ENCODE assay signal across 1 cellular context in the genomic region with DNA sequence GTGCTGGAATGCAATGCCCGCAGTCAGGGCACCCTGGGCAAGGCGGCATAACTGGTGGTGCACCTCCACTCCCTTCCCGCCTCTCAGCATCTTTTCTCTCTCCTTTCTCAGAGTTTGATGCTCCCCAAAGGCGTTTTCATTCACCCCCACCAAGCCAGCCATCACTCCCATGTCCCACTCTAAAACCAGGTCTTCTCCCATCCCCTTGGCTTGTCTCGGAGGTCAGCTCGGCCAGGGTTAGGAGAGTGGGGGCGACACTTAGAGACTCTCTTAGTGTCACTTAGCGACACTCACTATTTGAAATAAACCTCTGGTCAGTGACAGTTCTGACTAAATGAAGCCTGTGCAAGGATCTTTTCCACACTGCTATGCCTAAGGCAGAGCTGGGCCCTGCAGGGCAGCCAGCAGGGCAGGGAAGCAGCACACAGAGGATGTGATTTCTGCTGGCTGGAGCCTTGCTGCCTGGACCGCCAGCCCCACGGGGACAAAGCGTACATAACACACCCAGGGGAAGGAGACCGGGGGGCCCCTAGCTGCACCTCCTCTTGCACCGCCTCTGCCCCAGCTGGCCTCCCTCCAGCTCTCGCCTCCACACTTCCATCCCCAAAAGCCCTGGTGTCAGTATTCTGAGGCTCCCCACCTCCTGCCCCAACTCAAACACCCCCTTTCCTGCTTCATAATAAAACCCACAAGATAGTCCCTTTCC.
TF ChIP-seq lines count a peak whose summit lies in the region.

No MANE protein-coding gene starts in this region.

TF ChIP-seq in HepG2, 621 proteins besides CTCF, POLR2A, EP300 and RAD21 (continued from another document):
- TF ChIP-seq, protein P1, sequence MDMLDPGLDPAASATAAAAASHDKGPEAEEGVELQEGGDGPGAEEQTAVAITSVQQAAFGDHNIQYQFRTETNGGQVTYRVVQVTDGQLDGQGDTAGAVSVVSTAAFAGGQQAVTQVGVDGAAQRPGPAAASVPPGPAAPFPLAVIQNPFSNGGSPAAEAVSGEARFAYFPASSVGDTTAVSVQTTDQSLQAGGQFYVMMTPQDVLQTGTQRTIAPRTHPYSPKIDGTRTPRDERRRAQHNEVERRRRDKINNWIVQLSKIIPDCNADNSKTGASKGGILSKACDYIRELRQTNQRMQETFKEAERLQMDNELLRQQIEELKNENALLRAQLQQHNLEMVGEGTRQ (IDR thresholded peaks at IDR 0.05; ENCODE audit: low read depth, low read length), result no peak
- TF ChIP-seq, protein P1 (CRISPR knock-in tag; IDR thresholded peaks at IDR 0.05; ENCODE audit: borderline replicate concordance), result no peak
- TF ChIP-seq HDAC2 (CRISPR knock-in tag; IDR thresholded peaks at IDR 0.05) (no peak), SRSF9 (IDR thresholded peaks at IDR 0.05; ENCODE audit: borderline replicate concordance, insufficient read depth, low read depth, low read length, poor library complexity, severe bottlenecking) (no peak), KDM5B (CRISPR knock-in tag; IDR thresholded peaks at IDR 0.05; ENCODE audit: borderline replicate concordance) (no peak), POLR2G (IDR thresholded peaks at IDR 0.05; ENCODE audit: low read depth, low read length) (no peak), ZNF75D (CRISPR knock-in tag; IDR thresholded peaks at IDR 0.05; ENCODE audit: borderline replicate concordance) (0 out of 2 replicates have a peak, but pooled peaks have one; percentile 28), DMAP1 (CRISPR knock-in tag; IDR thresholded peaks at IDR 0.05) (no peak), LCORL (IDR thresholded peaks at IDR 0.05) (no peak), LCORL (CRISPR knock-in tag; IDR thresholded peaks at IDR 0.05) (peak; percentile 59; the same call in 1 of the 2 replicates), ZNF232 (CRISPR knock-in tag; IDR thresholded peaks at IDR 0.05; ENCODE audit: borderline replicate concordance) (no peak), TBX2 (CRISPR knock-in tag; IDR thresholded peaks at IDR 0.05; ENCODE audit: borderline replicate concordance) (0 out of 2 replicates have a peak, but pooled peaks have one; percentile 26), TBP (CRISPR knock-in tag; IDR thresholded peaks at IDR 0.05) (no peak), SMYD3 (CRISPR knock-in tag; IDR thresholded peaks at IDR 0.05) (no peak)
- TF ChIP-seq, protein P2, sequence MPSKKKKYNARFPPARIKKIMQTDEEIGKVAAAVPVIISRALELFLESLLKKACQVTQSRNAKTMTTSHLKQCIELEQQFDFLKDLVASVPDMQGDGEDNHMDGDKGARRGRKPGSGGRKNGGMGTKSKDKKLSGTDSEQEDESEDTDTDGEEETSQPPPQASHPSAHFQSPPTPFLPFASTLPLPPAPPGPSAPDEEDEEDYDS (CRISPR knock-in tag; IDR thresholded peaks at IDR 0.05), result no peak
- TF ChIP-seq, protein P3, sequence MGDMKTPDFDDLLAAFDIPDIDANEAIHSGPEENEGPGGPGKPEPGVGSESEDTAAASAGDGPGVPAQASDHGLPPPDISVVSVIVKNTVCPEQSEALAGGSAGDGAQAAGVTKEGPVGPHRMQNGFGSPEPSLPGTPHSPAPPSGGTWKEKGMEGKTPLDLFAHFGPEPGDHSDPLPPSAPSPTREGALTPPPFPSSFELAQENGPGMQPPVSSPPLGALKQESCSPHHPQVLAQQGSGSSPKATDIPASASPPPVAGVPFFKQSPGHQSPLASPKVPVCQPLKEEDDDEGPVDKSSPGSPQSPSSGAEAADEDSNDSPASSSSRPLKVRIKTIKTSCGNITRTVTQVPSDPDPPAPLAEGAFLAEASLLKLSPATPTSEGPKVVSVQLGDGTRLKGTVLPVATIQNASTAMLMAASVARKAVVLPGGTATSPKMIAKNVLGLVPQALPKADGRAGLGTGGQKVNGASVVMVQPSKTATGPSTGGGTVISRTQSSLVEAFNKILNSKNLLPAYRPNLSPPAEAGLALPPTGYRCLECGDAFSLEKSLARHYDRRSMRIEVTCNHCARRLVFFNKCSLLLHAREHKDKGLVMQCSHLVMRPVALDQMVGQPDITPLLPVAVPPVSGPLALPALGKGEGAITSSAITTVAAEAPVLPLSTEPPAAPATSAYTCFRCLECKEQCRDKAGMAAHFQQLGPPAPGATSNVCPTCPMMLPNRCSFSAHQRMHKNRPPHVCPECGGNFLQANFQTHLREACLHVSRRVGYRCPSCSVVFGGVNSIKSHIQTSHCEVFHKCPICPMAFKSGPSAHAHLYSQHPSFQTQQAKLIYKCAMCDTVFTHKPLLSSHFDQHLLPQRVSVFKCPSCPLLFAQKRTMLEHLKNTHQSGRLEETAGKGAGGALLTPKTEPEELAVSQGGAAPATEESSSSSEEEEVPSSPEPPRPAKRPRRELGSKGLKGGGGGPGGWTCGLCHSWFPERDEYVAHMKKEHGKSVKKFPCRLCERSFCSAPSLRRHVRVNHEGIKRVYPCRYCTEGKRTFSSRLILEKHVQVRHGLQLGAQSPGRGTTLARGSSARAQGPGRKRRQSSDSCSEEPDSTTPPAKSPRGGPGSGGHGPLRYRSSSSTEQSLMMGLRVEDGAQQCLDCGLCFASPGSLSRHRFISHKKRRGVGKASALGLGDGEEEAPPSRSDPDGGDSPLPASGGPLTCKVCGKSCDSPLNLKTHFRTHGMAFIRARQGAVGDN (CRISPR knock-in tag; IDR thresholded peaks at IDR 0.05), result peak; percentile 24
- TF ChIP-seq, protein P4, sequence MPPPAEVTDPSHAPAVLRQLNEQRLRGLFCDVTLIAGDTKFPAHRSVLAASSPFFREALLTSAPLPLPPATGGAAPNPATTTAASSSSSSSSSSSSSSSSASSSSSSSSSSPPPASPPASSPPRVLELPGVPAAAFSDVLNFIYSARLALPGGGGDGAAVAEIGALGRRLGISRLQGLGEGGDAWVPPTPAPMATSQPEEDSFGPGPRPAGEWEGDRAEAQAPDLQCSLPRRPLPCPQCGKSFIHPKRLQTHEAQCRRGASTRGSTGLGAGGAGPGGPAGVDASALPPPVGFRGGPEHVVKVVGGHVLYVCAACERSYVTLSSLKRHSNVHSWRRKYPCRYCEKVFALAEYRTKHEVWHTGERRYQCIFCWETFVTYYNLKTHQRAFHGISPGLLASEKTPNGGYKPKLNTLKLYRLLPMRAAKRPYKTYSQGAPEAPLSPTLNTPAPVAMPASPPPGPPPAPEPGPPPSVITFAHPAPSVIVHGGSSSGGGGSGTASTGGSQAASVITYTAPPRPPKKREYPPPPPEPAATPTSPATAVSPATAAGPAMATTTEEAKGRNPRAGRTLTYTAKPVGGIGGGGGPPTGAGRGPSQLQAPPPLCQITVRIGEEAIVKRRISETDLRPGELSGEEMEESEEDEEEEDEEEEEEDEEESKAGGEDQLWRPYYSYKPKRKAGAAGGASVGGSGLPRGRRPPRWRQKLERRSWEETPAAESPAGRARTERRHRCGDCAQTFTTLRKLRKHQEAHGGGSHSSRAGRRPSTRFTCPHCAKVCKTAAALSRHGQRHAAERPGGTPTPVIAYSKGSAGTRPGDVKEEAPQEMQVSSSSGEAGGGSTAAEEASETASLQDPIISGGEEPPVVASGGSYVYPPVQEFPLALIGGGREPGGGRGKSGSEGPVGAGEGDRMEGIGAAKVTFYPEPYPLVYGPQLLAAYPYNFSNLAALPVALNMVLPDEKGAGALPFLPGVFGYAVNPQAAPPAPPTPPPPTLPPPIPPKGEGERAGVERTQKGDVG (CRISPR knock-in tag; IDR thresholded peaks at IDR 0.05; ENCODE audit: borderline replicate concordance), result no peak
- TF ChIP-seq, protein P5, sequence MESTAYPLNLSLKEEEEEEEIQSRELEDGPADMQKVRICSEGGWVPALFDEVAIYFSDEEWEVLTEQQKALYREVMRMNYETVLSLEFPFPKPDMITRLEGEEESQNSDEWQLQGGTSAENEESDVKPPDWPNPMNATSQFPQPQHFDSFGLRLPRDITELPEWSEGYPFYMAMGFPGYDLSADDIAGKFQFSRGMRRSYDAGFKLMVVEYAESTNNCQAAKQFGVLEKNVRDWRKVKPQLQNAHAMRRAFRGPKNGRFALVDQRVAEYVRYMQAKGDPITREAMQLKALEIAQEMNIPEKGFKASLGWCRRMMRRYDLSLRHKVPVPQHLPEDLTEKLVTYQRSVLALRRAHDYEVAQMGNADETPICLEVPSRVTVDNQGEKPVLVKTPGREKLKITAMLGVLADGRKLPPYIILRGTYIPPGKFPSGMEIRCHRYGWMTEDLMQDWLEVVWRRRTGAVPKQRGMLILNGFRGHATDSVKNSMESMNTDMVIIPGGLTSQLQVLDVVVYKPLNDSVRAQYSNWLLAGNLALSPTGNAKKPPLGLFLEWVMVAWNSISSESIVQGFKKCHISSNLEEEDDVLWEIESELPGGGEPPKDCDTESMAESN (CRISPR knock-in tag; conservative IDR thresholded peaks at IDR 0.05), result no peak
- TF ChIP-seq, protein P6, sequence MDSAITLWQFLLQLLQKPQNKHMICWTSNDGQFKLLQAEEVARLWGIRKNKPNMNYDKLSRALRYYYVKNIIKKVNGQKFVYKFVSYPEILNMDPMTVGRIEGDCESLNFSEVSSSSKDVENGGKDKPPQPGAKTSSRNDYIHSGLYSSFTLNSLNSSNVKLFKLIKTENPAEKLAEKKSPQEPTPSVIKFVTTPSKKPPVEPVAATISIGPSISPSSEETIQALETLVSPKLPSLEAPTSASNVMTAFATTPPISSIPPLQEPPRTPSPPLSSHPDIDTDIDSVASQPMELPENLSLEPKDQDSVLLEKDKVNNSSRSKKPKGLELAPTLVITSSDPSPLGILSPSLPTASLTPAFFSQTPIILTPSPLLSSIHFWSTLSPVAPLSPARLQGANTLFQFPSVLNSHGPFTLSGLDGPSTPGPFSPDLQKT (CRISPR knock-in tag; IDR thresholded peaks at IDR 0.05; ENCODE audit: borderline replicate concordance), result no peak
